Comparison of ENCODE assay signal across 23 cellular contexts in genomic region chr4:86721412-86721811, GRCh38.
"Had no signal": no experiment of that assay in that cellular context is flagged by ENCODE, and none has a peak within 500 bp of the region (broad histone marks: within the 10 kb centered on the region; RNA-seq: fewer than 3 reads in every experiment).

No MANE protein-coding gene starts in this region.

- H3K27ac ChIP-seq: adrenal gland, breast epithelium, SJSA1, WERI-Rb-1 had no signal

- DNase-seq: activated CD4-positive, alpha-beta T cell treated with anti-CD3 and anti-CD28 coated beads for 4 hours; activated CD8-positive, alpha-beta memory T cell treated with anti-CD3 and anti-CD28 coated beads, Interleukin-2, amount 50 U/mL, for 4 hours; activated CD8-positive, alpha-beta T cell treated with anti-CD3 and anti-CD28 coated beads for 36 hours; activated naive CD4-positive, alpha-beta T cell treated with anti-CD3 and anti-CD28 coated beads, Interleukin-2, amount 50 U/mL, for 16 hours; activated naive CD8-positive, alpha-beta T cell treated with anti-CD3 and anti-CD28 coated beads, Interleukin-2, amount 10 ng/mL, durations not matched to agents 7 days and 5 days; activated T-cell treated with anti-CD3 and anti-CD28 coated beads, Interleukin-2, amount 50 U/mL, for 72 hours; adrenal gland; aorta; KG1; NCI-H1048; NCI-H1930; NCI-H2171; NCI-H2227 treated with DMSO at 0.1 percent for 48 hours; NCI-H446 treated with DMSO at 0.1 percent for 48 hours; NCI-H524 treated with DMSO at 0.1 percent for 48 hours; NCI-H748 treated with DMSO at 0.1 percent for 48 hours; OCI-M1; SHP77; WERI-Rb-1 had no signal

- H3K4me3 Mint-ChIP-seq: activated CD8-positive, alpha-beta T cell treated with anti-CD3 and anti-CD28 coated beads for 36 hours; activated naive CD8-positive, alpha-beta T cell treated with anti-CD3 and anti-CD28 coated beads, Interleukin-2, amount 10 ng/mL, durations not matched to agents 7 days and 5 days; activated T-cell treated with anti-CD3 and anti-CD28 coated beads, Interleukin-2, amount 50 U/mL, for 72 hours; central memory CD8-positive, alpha-beta T cell had no signal

- H3K27me3 ChIP-seq: adrenal gland, breast epithelium, SJSA1 had no signal

- H3K4me1 Mint-ChIP-seq: activated naive CD8-positive, alpha-beta T cell treated with anti-CD3 and anti-CD28 coated beads, Interleukin-2, amount 10 ng/mL, durations not matched to agents 7 days and 5 days; central memory CD8-positive, alpha-beta T cell had no signal

- H3K27ac Mint-ChIP-seq: activated CD8-positive, alpha-beta T cell treated with anti-CD3 and anti-CD28 coated beads for 36 hours; activated naive CD8-positive, alpha-beta T cell treated with anti-CD3 and anti-CD28 coated beads, Interleukin-2, amount 10 ng/mL, durations not matched to agents 7 days and 5 days; activated T-cell treated with anti-CD3 and anti-CD28 coated beads, Interleukin-2, amount 50 U/mL, for 72 hours had no signal

- H3K9me3 ChIP-seq: adrenal gland, breast epithelium, SJSA1 had no signal

- H3K4me1 ChIP-seq: breast epithelium, SJSA1 had no signal

- H3K9me3 Mint-ChIP-seq: activated CD8-positive, alpha-beta T cell treated with anti-CD3 and anti-CD28 coated beads for 36 hours; activated T-cell treated with anti-CD3 and anti-CD28 coated beads, Interleukin-2, amount 50 U/mL, for 72 hours had no signal

- H3K36me3 Mint-ChIP-seq: activated naive CD8-positive, alpha-beta T cell treated with anti-CD3 and anti-CD28 coated beads, Interleukin-2, amount 10 ng/mL, durations not matched to agents 7 days and 5 days had no signal

- H3K27me3 Mint-ChIP-seq: activated CD8-positive, alpha-beta T cell treated with anti-CD3 and anti-CD28 coated beads for 36 hours; activated naive CD8-positive, alpha-beta T cell treated with anti-CD3 and anti-CD28 coated beads, Interleukin-2, amount 10 ng/mL, durations not matched to agents 7 days and 5 days; central memory CD8-positive, alpha-beta T cell had no signal

- H3K4me3 ChIP-seq: adrenal gland, breast epithelium, SJSA1 had no signal

- ATAC-seq: activated CD8-positive, alpha-beta T cell treated with anti-CD3 and anti-CD28 coated beads for 36 hours; activated T-cell treated with anti-CD3 and anti-CD28 coated beads, Interleukin-2, amount 50 U/mL, for 72 hours; Panc1 had no signal

- H3K36me3 ChIP-seq: adrenal gland, breast epithelium had no signal
